In the genomic region with DNA sequence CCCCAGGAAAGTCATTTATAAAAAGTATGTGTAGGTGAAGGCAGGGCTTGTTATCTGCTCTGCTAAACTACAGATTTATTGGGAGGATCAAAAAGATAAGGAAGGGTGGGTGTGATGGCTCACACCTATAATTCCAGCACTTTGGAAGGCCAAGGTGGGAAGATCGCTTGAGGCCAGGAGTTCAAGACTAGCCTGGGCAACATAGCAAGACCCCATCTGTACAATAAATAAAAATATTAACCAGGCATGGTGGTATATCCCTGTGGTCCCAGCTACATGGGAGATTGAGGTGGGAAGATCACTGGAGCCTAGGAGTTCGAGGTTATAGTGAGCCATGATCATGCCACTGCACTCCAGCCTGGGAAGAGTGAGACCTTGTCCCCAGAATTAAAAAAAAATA, we compare ENCODE assay signal across 16 cellular contexts.
"Had no signal": no experiment of that assay in that cellular context is flagged by ENCODE, and none has a peak within 500 bp of the region (broad histone marks: within the 10 kb centered on the region; RNA-seq: fewer than 3 reads in every experiment).

No MANE protein-coding gene starts in this region.

- H3K4me3 ChIP-seq: ascending aorta, breast epithelium had no signal

- ATAC-seq: activated CD4-positive, CD25-positive, alpha-beta regulatory T cell treated with anti-CD3 and anti-CD28 coated beads, Interleukin-2, amount 50 U/mL, for 24 hours; activated T-cell treated with anti-CD3 and anti-CD28 coated beads, Interleukin-2, amount 50 U/mL, for 4 hours; natural killer cell had no signal

- H3K9me3 ChIP-seq: ascending aorta, breast epithelium, neutrophil had no signal

- H3K9ac ChIP-seq: parathyroid adenoma had no signal

- H3K27me3 ChIP-seq: ascending aorta had no signal

- H3K27ac ChIP-seq: ascending aorta, neutrophil, parathyroid adenoma had no signal

- H3K4me1 ChIP-seq: breast epithelium, parathyroid adenoma had no signal

- DNase-seq: activated CD4-positive, alpha-beta T cell treated with anti-CD3 and anti-CD28 coated beads, Interleukin-2, amount 10 ng/mL, durations not matched to agents 7 days and 5 days; activated CD8-positive, alpha-beta memory T cell treated with anti-CD3 and anti-CD28 coated beads, Interleukin-2, amount 50 U/mL, for 4 hours; activated naive CD4-positive, alpha-beta T cell treated with anti-CD3 and anti-CD28 coated beads for 36 hours; activated T-cell treated with anti-CD3 and anti-CD28 coated beads, Interleukin-2, amount 50 U/mL, for 4 hours; cerebellar nuclear complex; effector memory CD4-positive, alpha-beta T cell; natural killer cell; stimulated activated CD4-positive, alpha-beta T cell treated with anti-CD3 and anti-CD28 coated beads, Interleukin-12 subunit alpha, Interleukin-12 subunit beta, amount 100 ng/mL, for 4 hours; stimulated activated CD4-positive, alpha-beta T cell treated with anti-CD3 and anti-CD28 coated beads, Interleukin-1b, Interleukin-23, amount 100 ng/mL, for 48 hours; stimulated activated CD8-positive, alpha-beta memory T cell treated with anti-CD3 and anti-CD28 coated beads, Interleukin-4, amount 100 ng/mL, for 48 hours; stimulated activated naive CD4-positive, alpha-beta T cell had no signal

- H3K36me3 ChIP-seq: ascending aorta, breast epithelium, neutrophil had no signal
